Comparison of ENCODE assay signal across 10 cellular contexts in the genomic region with DNA sequence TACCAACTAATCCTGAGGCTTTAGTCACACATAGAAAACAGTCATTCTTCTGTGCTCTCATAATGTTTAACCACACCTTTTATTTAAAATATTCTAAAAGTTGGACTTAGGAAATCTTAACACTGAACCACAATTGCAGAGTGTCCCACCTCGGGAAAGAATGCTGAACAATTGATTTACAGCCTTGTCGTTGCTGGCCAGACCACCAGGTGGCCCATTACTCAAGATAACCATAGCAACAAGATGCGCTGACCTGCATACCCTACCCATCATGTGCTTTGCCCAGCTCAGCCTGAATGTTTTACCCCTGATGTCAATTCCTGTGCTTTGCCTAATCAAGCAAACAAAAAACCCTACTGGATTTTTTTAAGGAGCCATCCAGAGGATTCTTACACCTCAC.
A peak's percentile ranks its signal among the peaks of the same experiment; 100 is the strongest.
DNase-seq lines count a peak whose midpoint lies in the region; ATAC-seq and TF ChIP-seq lines count a peak whose summit lies in the region.
"Had no signal": no experiment of that assay in that cellular context is flagged by ENCODE, and none has a peak within 500 bp of the region (broad histone marks: within the 10 kb centered on the region; RNA-seq: fewer than 3 reads in every experiment).

No MANE protein-coding gene starts in this region.

- H3K4me3 ChIP-seq in upper lobe of left lung: no peak overlapping the region
- H3K4me3 ChIP-seq: esophagus squamous epithelium, stomach had no signal

- no peak overlapping the region for H3K4me3 Mint-ChIP-seq in nephron

- no peaks in the 10 kb centered on the region for H3K9me3 ChIP-seq in upper lobe of left lung
- H3K9me3 ChIP-seq: esophagus squamous epithelium, stomach had no signal

- TF ChIP-seq POLR2A in upper lobe of left lung (IDR thresholded peaks at IDR 0.05): no peak

- TF ChIP-seq CTCF in nephron (IDR thresholded peaks at IDR 0.05; ENCODE audit: unreplicated experiment in 3 of 3) (peak; percentile 31 to 43 (median 33)), upper lobe of left lung (IDR thresholded peaks at IDR 0.05) (no peak)

- no peaks in the 10 kb centered on the region for H3K27me3 Mint-ChIP-seq in nephron (ENCODE audit: low read depth)

- no peaks in the 10 kb centered on the region for H3K36me3 Mint-ChIP-seq in nephron (ENCODE audit: low read depth)

- no peak for TF ChIP-seq EP300 in upper lobe of left lung (IDR thresholded peaks at IDR 0.05)

- no peaks in the 10 kb centered on the region for H3K4me1 ChIP-seq in upper lobe of left lung
- H3K4me1 ChIP-seq: stomach had no signal

- WGBS in upper lobe of left lung, 2 donors: 22 to 32% methylated on average over 3 of the region's 3 CpGs

- peaks cover 8% of the 10 kb centered on the region for H3K4me1 Mint-ChIP-seq in nephron

- H3K36me3 ChIP-seq in upper lobe of left lung: no peaks in the 10 kb centered on the region
- H3K36me3 ChIP-seq: esophagus squamous epithelium, stomach had no signal

- DNase-seq in ELR (ENCODE audit: low read depth) (peak; percentile 49), LHCN-M2 (ENCODE audit: low read depth) (peak; percentile 49), brain pericyte (ENCODE audit: low read depth, low spot score) (peak; percentile 5), upper lobe of left lung (no peak), nucleus accumbens (lab: John Stamatoyannopoulos, UW) (no peak)
- DNase-seq: activated T-cell treated with anti-CD3 and anti-CD28 coated beads for 4 hours, esophagus squamous epithelium, stomach had no signal

- H3K9me3 Mint-ChIP-seq in nephron: no peaks in the 10 kb centered on the region

- H3K27ac ChIP-seq in upper lobe of left lung: no peak overlapping the region
- H3K27ac ChIP-seq: esophagus squamous epithelium, stomach had no signal

- H3K27me3 ChIP-seq in upper lobe of left lung: no peaks in the 10 kb centered on the region
- H3K27me3 ChIP-seq: esophagus squamous epithelium, stomach had no signal

- ATAC-seq in upper lobe of left lung (ENCODE audit: low FRiP score in 2 of 2) (no peak), GM19452 (IDR thresholded peaks at IDR 0.05; ENCODE audit: unreplicated experiment) (no peak)

- H3K27ac Mint-ChIP-seq in nephron: peak overlapping the region in 2 of 3 experiments; percentile 29 to 37

Comparison
In these comparisons a context has a peak if more than half of its experiments do, and no peak if none do; other contexts are left out.
1. DNase-seq: peak in ELR (single experiment), LHCN-M2 (single experiment) and brain pericyte (single experiment); none in upper lobe of left lung (0 of 2) and nucleus accumbens (0 of 56).
2. CTCF ChIP-seq: peak in nephron (3 of 3); none in upper lobe of left lung (0 of 6).